21 cellular contexts compared by ENCODE assay signal in genomic region chrX:134371133-134371532, GRCh38. TPM values are rescaled to one million over a fixed set of nuclear protein-coding genes. Genes with fewer than 3 reads are reported as not detected.
DNase-seq lines count a peak whose midpoint lies in the region; ATAC-seq and TF ChIP-seq lines count a peak whose summit lies in the region.
"Had no signal": no experiment of that assay in that cellular context is flagged by ENCODE, and none has a peak within 500 bp of the region (broad histone marks: within the 10 kb centered on the region; RNA-seq: fewer than 3 reads in every experiment).

No MANE protein-coding gene starts in this region.

- no peak overlapping the region for H3K18ac ChIP-seq in neuronal stem cell (ENCODE audit: low read length)

- no peak overlapping the region for H4K8ac ChIP-seq in neuronal stem cell (ENCODE audit: low read depth, low read length)

- H3K9me3 ChIP-seq in BE2C (no peaks in the 10 kb centered on the region), HEK293 (ENCODE audit: control insufficient read depth, insufficient read depth, low read depth, low read length) (no peaks in the 10 kb centered on the region), neuronal stem cell (replicated peaks in 1 of 2; ENCODE audit: control insufficient read depth in 2 of 2, insufficient read depth in 1 of 2, low read depth in 1 of 2, low read length in 2 of 2) (no peaks in the 10 kb centered on the region), colonic mucosa (no peaks in the 10 kb centered on the region)
- H3K9me3 ChIP-seq: A549 had no signal

- CTCF ChIA-PET in HEK293 (lab: Yijun Ruan, JAX), result no interaction called here

- H3K4me1 ChIP-seq in BE2C (peaks cover 10% of the 10 kb centered on the region), HEK293 (ENCODE audit: control insufficient read depth, insufficient read depth, low read length) (no peaks in the 10 kb centered on the region), neuronal stem cell (ENCODE audit: control insufficient read depth in 2 of 2, insufficient read depth in 1 of 2, low read depth in 1 of 2, low read length in 2 of 2) (no peaks in the 10 kb centered on the region), colonic mucosa (no peaks in the 10 kb centered on the region)

- no peak overlapping the region for H2BK120ac ChIP-seq in neuronal stem cell (ENCODE audit: low read depth, low read length)

- peak overlapping the region; percentile 56 for H2AFZ ChIP-seq in neuronal stem cell (ENCODE audit: low read length)
- H2AFZ ChIP-seq: GM23248 had no signal

- ATAC-seq in HG03025 (IDR thresholded peaks at IDR 0.05; ENCODE audit: low FRiP score, unreplicated experiment) (no peak), HG03565 (IDR thresholded peaks at IDR 0.05; ENCODE audit: unreplicated experiment) (no peak)
- ATAC-seq: A549, PC-3 had no signal

- no peak overlapping the region for H4K91ac ChIP-seq in neuronal stem cell (ENCODE audit: low read depth, low read length, poor library complexity)

- no peak overlapping the region for H3K9ac ChIP-seq in neuronal stem cell (ENCODE audit: low read depth, low read length, poor library complexity)
- no peak overlapping the region for H3K9ac ChIP-seq in colonic mucosa (ENCODE audit: low read depth in 2 of 2, low read length in 2 of 2)
- H3K9ac ChIP-seq: GM23248 had no signal

- peak; percentile 49 for DNase-seq in BE2C
- DNase-seq in epithelial cell of esophagus (ENCODE audit: low read depth), result peak; percentile 47
- no peak for DNase-seq in neuronal stem cell (ENCODE audit: low spot score)
- no peak for DNase-seq in colonic mucosa
- DNase-seq: AML-193; CD8-positive, alpha-beta memory T cell; DMS79 treated with DMSO at 0.1 percent for 48 hours; GM23248; H7; KG1; MM.1S; NCI-H2029; NCI-H446; NCI-H524 treated with DMSO at 0.1 percent for 48 hours; NCI-H774; PC-3 had no signal

- no peak overlapping the region for H2BK5ac ChIP-seq in neuronal stem cell (ENCODE audit: low read length)

- intact Hi-C loops in colonic mucosa (cut with DNase I), result no loop called here

- H3K23ac ChIP-seq in neuronal stem cell (ENCODE audit: low read depth, low read length, poor library complexity), result no peak overlapping the region

- H2AK5ac ChIP-seq in neuronal stem cell (ENCODE audit: low read depth, low read length), result no peak overlapping the region

- H2BK15ac ChIP-seq in neuronal stem cell (ENCODE audit: low read length), result no peak overlapping the region

- no peaks in the 10 kb centered on the region for H3K79me1 ChIP-seq in neuronal stem cell (ENCODE audit: low read depth, low read length)

- TF ChIP-seq CTCF in BE2C (IDR thresholded peaks at IDR 0.05; ENCODE audit: low read depth, low read length), result no peak
- no peak for TF ChIP-seq CTCF in HEK293 (tag by site-specific recombination; IDR thresholded peaks at IDR 0.05)
- TF ChIP-seq CTCF in epithelial cell of esophagus (IDR thresholded peaks at IDR 0.05; ENCODE audit: insufficient read depth, low read depth, low read length, missing control alignments), result no peak
- TF ChIP-seq CTCF in colonic mucosa (IDR thresholded peaks at IDR 0.05), result no peak

- H3K36me3 ChIP-seq in BE2C, result no peaks in the 10 kb centered on the region
- H3K36me3 ChIP-seq in HEK293 (ENCODE audit: control insufficient read depth in 2 of 2, insufficient read depth in 1 of 2, low read length in 2 of 2), result no peaks in the 10 kb centered on the region
- no peaks in the 10 kb centered on the region for H3K36me3 ChIP-seq in neuronal stem cell (replicated peaks in 1 of 2; ENCODE audit: control insufficient read depth in 2 of 2, insufficient read depth in 2 of 2, low read length in 2 of 2)
- H3K36me3 ChIP-seq in colonic mucosa, result no peaks in the 10 kb centered on the region

- H3K4me3 ChIP-seq in BE2C (ENCODE audit: low read depth, low read length) (no peak overlapping the region), HEK293 (ENCODE audit: low read depth, low read length) (no peak overlapping the region), epithelial cell of esophagus (ENCODE audit: low read length) (no peak overlapping the region), neuronal stem cell (ENCODE audit: low read length in 2 of 2) (no peak overlapping the region), colonic mucosa (no peak overlapping the region)
- H3K4me3 ChIP-seq: A549, GM23248 had no signal

- POLR2A ChIA-PET in HEK293 (lab: Yijun Ruan, JAX), result no interaction called here

- H3K27me3 ChIP-seq in BE2C (no peaks in the 10 kb centered on the region), neuronal stem cell (ENCODE audit: control insufficient read depth in 3 of 3, insufficient read depth in 3 of 3, low read depth in 1 of 3, low read length in 3 of 3) (no peaks in the 10 kb centered on the region), colonic mucosa (no peaks in the 10 kb centered on the region)

- H2BK12ac ChIP-seq in neuronal stem cell (ENCODE audit: low read length), result no peak overlapping the region

- no peak overlapping the region for H3K4ac ChIP-seq in neuronal stem cell (ENCODE audit: low read length)

- H3K4me2 ChIP-seq in neuronal stem cell (ENCODE audit: insufficient read depth, low read length, poor library complexity, severe bottlenecking), result no peak overlapping the region
- H3K4me2 ChIP-seq: A549 had no signal

- 0 out of 2 replicates have a peak overlapping the region, but pooled peaks have one; percentile 24 for H3K27ac ChIP-seq in HEK293 (ENCODE audit: extremely low read depth, low read depth, low read length)
- no peak overlapping the region for H3K27ac ChIP-seq in neuronal stem cell (replicated peaks; ENCODE audit: low read length)
- H3K27ac ChIP-seq in colonic mucosa, result no peak overlapping the region
- H3K27ac ChIP-seq: A549, C4-2B, GM23248 had no signal

- H3K14ac ChIP-seq in neuronal stem cell (ENCODE audit: low read length), result no peak overlapping the region

TF ChIP-seq in HEK293, 187 proteins besides CTCF, POLR2A, EP300 and RAD21:
- peak; percentile 80 for TF ChIP-seq PRDM1 (tag by site-specific recombination; IDR thresholded peaks at IDR 0.05)
- no peak for TF ChIP-seq ZNF221 (tag by site-specific recombination; IDR thresholded peaks at IDR 0.05; ENCODE audit: borderline replicate concordance)

RNA-seq across cellular contexts. Expression of gene PHF6, which starts 2.0 kb away (rescaled TPM):
- polyA plus RNA-seq in BE2C (2012; ENCODE audit: insufficient read depth, insufficient read length, low read depth), result 16.1 TPM
- 92.3 TPM for polyA plus RNA-seq in neuronal stem cell (2013, experiment 1 of 2)
- 95.1 TPM for polyA plus RNA-seq in neuronal stem cell (2013, experiment 2 of 2)
- total RNA-seq in colonic mucosa, result 10 to 100 TPM; 18.6 to 23.1 TPM

Comparison
In these comparisons a context has a peak if more than half of its experiments do, and no peak if none do; other contexts are left out.
1. DNase-seq: peak in BE2C (single experiment) and epithelial cell of esophagus (single experiment); none in neuronal stem cell (single experiment) and colonic mucosa (single experiment).